ENCODE assay signal across 2 cellular contexts in the genomic region with DNA sequence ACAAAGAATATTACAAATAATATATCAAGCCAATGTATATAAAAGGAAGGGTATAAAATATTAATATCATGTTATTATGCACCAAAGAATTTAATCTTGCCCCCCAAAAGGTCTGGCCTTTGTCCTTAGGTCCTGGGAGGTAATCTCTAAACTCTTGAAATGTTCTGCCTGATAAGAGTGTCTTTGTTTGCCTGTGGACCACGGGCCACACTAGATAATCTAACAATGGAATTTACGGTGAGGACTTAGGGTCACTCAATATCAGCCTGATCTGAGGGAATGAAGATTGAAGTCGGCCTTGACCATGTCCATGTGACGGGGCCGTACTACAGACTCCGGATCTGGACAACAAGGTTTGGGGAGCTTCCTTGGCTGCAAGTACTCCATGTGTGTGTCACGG.
TF ChIP-seq lines count a peak whose summit lies in the region.

No MANE protein-coding gene starts in this region.

TF ChIP-seq in K562, 482 proteins besides CTCF, POLR2A, EP300 and RAD21:
- TF ChIP-seq NCOR1 (IDR thresholded peaks at IDR 0.05) (no peak), TAL1 (IDR thresholded peaks at IDR 0.05) (peak; percentile 44; the same call in 1 of the 2 replicates), TCF3 (CRISPR knock-in tag; IDR thresholded peaks at IDR 0.05) (peak; percentile 29; the same call in 1 of the 2 replicates), DPF2 (IDR thresholded peaks at IDR 0.05) (peak; percentile 26; the same call in 1 of the 2 replicates), CBFA2T2 (conservative IDR thresholded peaks at IDR 0.05) (peak; percentile 39), CBFA2T3 (IDR thresholded peaks at IDR 0.05) (peak; percentile 70), FOXA3 (CRISPR knock-in tag; conservative IDR thresholded peaks at IDR 0.05 in 1 of 2, IDR thresholded peaks at IDR 0.05 in 1 of 2) (peak in 1 of 2 experiments; percentile 60; a peak in 2 of 4 replicates), GABPB1 (CRISPR knock-in tag; IDR thresholded peaks at IDR 0.05) (no peak), SOX6 (IDR thresholded peaks at IDR 0.05) (peak; percentile 66), CBX5 (IDR thresholded peaks at IDR 0.05; ENCODE audit: borderline replicate concordance, low read depth) (no peak), ARID1B (IDR thresholded peaks at IDR 0.05) (peak; percentile 43; the same call in 1 of the 2 replicates)
- TF ChIP-seq, protein P1, sequence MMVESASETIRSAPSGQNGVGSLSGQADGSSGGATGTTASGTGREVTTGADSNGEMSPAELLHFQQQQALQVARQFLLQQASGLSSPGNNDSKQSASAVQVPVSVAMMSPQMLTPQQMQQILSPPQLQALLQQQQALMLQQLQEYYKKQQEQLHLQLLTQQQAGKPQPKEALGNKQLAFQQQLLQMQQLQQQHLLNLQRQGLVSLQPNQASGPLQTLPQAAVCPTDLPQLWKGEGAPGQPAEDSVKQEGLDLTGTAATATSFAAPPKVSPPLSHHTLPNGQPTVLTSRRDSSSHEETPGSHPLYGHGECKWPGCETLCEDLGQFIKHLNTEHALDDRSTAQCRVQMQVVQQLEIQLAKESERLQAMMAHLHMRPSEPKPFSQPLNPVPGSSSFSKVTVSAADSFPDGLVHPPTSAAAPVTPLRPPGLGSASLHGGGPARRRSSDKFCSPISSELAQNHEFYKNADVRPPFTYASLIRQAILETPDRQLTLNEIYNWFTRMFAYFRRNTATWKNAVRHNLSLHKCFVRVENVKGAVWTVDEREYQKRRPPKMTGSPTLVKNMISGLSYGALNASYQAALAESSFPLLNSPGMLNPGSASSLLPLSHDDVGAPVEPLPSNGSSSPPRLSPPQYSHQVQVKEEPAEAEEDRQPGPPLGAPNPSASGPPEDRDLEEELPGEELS (CRISPR knock-in tag; IDR thresholded peaks at IDR 0.05; ENCODE audit: borderline replicate concordance) = no peak

TF ChIP-seq in SK-N-SH, 30 proteins besides CTCF, POLR2A, EP300 and RAD21:
- TF ChIP-seq MXI1 (IDR thresholded peaks at IDR 0.05; ENCODE audit: low read depth, low read length) = no peak
- TF ChIP-seq NFIC (IDR thresholded peaks at IDR 0.05; ENCODE audit: borderline replicate concordance) = no peak
